Comparison of ENCODE assay signal across 19 cellular contexts in genomic region chr11:67780056-67780455, GRCh38.
"Had no signal": no experiment of that assay in that cellular context is flagged by ENCODE, and none has a peak within 500 bp of the region (broad histone marks: within the 10 kb centered on the region; RNA-seq: fewer than 3 reads in every experiment).

No MANE protein-coding gene starts in this region.

- H3K4me3 ChIP-seq: gastrocnemius medialis, heart left ventricle, skin epidermis, transverse colon had no signal

- H3K27ac Mint-ChIP-seq: activated CD4-positive, alpha-beta T cell treated with anti-CD3 and anti-CD28 coated beads, Interleukin-2, amount 10 ng/mL, durations not matched to agents 24 days and 14 days; effector memory CD8-positive, alpha-beta T cell; natural killer cell had no signal

- H3K4me3 Mint-ChIP-seq: activated CD4-positive, alpha-beta T cell treated with anti-CD3 and anti-CD28 coated beads, Interleukin-2, amount 10 ng/mL, durations not matched to agents 24 days and 14 days; effector memory CD8-positive, alpha-beta T cell; natural killer cell had no signal

- H3K36me3 ChIP-seq: gastrocnemius medialis, heart left ventricle, neutrophil, transverse colon had no signal

- DNase-seq: activated CD4-positive, alpha-beta T cell treated with anti-CD3 and anti-CD28 coated beads, Interleukin-2, amount 10 ng/mL, durations not matched to agents 24 days and 14 days; activated CD4-positive, CD25-positive, alpha-beta regulatory T cell; activated CD8-positive, alpha-beta memory T cell treated with anti-CD3 and anti-CD28 coated beads, Interleukin-2, amount 50 U/mL, for 48 hours; activated gamma-delta T cell treated with Interleukin-2 at 50 U/mL for 16 hours; dermis blood vessel endothelial cell; effector memory CD8-positive, alpha-beta T cell; gastrocnemius medialis; heart left ventricle; natural killer cell; stimulated activated CD4-positive, alpha-beta T cell treated with anti-CD3 and anti-CD28 coated beads, Interleukin-15, amount 100 ng/mL, for 24 hours; stimulated activated CD4-positive, alpha-beta T cell treated with anti-CD3 and anti-CD28 coated beads, Interleukin-4, amount 100 ng/mL, for 24 hours; stimulated activated naive CD4-positive, alpha-beta T cell; transverse colon had no signal

- H3K9me3 ChIP-seq: gastrocnemius medialis, heart left ventricle, neutrophil, transverse colon had no signal

- H3K4me1 ChIP-seq: gastrocnemius medialis, heart left ventricle, transverse colon had no signal

- H3K36me3 Mint-ChIP-seq: natural killer cell had no signal

- H3K27me3 ChIP-seq: gastrocnemius medialis, heart left ventricle, transverse colon had no signal

- H3K9me3 Mint-ChIP-seq: activated CD4-positive, alpha-beta T cell treated with anti-CD3 and anti-CD28 coated beads, Interleukin-2, amount 10 ng/mL, durations not matched to agents 24 days and 14 days; effector memory CD8-positive, alpha-beta T cell; natural killer cell had no signal

- H3K27ac ChIP-seq: epithelial cell of prostate, gastrocnemius medialis, heart left ventricle, neutrophil, skin epidermis, transverse colon had no signal

- FAIRE-seq: astrocyte, bronchial epithelial cell, TTC549 had no signal
